27 cellular contexts compared by ENCODE assay signal in the genomic region with DNA sequence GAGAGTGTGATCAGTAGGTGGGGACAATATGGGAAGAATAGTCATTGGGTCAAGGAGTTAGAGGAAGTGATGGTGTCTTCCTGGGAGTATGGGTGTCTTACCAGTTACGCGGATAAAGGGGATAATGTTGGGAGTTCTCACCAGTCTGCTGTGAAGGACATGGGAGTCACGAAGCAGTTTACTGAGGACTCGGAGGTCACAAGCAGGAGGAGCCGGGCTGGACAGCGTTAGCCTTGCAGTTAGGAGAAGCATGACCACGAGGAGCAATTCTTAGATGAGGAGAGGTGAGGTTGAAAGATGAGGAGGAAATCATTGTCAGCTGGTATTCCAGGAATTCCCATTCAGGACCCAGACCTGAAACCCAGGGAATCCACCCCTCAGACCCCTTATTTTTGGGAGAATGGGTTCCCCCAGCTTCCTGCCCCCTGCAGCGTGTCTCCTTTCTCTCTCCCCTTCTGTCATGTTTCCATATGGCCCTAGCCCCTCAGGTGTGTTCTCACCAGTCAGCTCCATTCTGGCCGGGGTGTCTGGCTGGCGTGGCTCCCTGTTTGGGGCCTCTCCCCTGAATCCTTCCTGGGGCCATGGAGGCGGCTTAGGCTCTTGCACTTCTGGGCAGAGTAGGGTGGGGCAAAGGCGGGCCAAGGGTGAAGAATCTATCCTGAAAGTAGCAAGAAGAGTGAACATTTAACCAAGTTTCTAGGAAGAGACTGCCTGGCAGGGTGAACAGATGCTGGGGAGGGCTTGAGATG. TPM values are rescaled to one million over a fixed set of nuclear protein-coding genes. Genes with fewer than 3 reads are reported as not detected.
"Had no signal": no experiment of that assay in that cellular context is flagged by ENCODE, and none has a peak within 500 bp of the region (broad histone marks: within the 10 kb centered on the region; RNA-seq: fewer than 3 reads in every experiment).

No MANE protein-coding gene starts in this region.

- H3K27ac Mint-ChIP-seq: activated CD8-positive, alpha-beta memory T cell treated with anti-CD3 and anti-CD28 coated beads, Interleukin-2, amount 10 ng/mL, durations not matched to agents 7 days and 5 days; activated CD8-positive, alpha-beta T cell treated with anti-CD3 and anti-CD28 coated beads for 36 hours; activated naive CD4-positive, alpha-beta T cell treated with anti-CD3 and anti-CD28 coated beads, Interleukin-2, amount 50 U/mL, for 72 hours; activated T-cell treated with anti-CD3 and anti-CD28 coated beads, Interleukin-2, amount 50 U/mL, for 72 hours; natural killer cell treated with Interleukin-12 subunit alpha and Interleukin-12 subunit beta and Interleukin-15 and Interleukin-18, amount 100 ng/mL, for 72 hours; T-helper 1 cell treated with Interleukin-12 subunit alpha and Interleukin-12 subunit beta and Interleukin-4 antibody, amounts not matched to agents 30 μg/mL and 1 μg/mL, for 36 hours had no signal

- H3K4me3 ChIP-seq: breast epithelium, esophagus muscularis mucosa, heart right ventricle, left lung, lung, mucosa of descending colon, tibial nerve, vagina had no signal

- H3K9me3 ChIP-seq: breast epithelium, esophagus muscularis mucosa, heart right ventricle, left lung, mucosa of descending colon, tibial nerve, vagina had no signal

- H3K4me3 Mint-ChIP-seq: activated CD8-positive, alpha-beta memory T cell treated with anti-CD3 and anti-CD28 coated beads, Interleukin-2, amount 10 ng/mL, durations not matched to agents 7 days and 5 days; activated CD8-positive, alpha-beta T cell treated with anti-CD3 and anti-CD28 coated beads for 36 hours; activated T-cell treated with anti-CD3 and anti-CD28 coated beads, Interleukin-2, amount 50 U/mL, for 72 hours; natural killer cell treated with Interleukin-12 subunit alpha and Interleukin-12 subunit beta and Interleukin-15 and Interleukin-18, amount 100 ng/mL, for 72 hours; T-helper 1 cell treated with Interleukin-12 subunit alpha and Interleukin-12 subunit beta and Interleukin-4 antibody, amounts not matched to agents 30 μg/mL and 1 μg/mL, for 36 hours had no signal

- DNase-seq: activated CD4-positive, alpha-beta T cell treated with anti-CD3 and anti-CD28 coated beads for 1 hour; activated CD4-positive, alpha-beta T cell treated with anti-CD3 and anti-CD28 coated beads, Interleukin-2, amount 50 U/mL, for 1 hour; activated CD8-positive, alpha-beta memory T cell treated with anti-CD3 and anti-CD28 coated beads, Interleukin-2, amount 10 ng/mL, durations not matched to agents 7 days and 5 days; activated CD8-positive, alpha-beta T cell treated with anti-CD3 and anti-CD28 coated beads for 36 hours; activated naive CD4-positive, alpha-beta T cell; activated T-cell treated with anti-CD3 and anti-CD28 coated beads for 4 hours; activated T-cell treated with anti-CD3 and anti-CD28 coated beads, Interleukin-2, amount 50 U/mL, for 72 hours; central memory CD4-positive, alpha-beta T cell; foreskin melanocyte; heart right ventricle; mucosa of descending colon; right cardiac atrium; stimulated activated CD4-positive, alpha-beta T cell treated with anti-CD3 and anti-CD28 coated beads, Interleukin-2, amount 100 ng/mL, for 48 hours; stimulated activated naive CD4-positive, alpha-beta T cell treated with Interleukin-2 at 50 U/mL for 16 hours; T1000 had no signal

- H3K27ac ChIP-seq: breast epithelium, esophagus muscularis mucosa, heart right ventricle, left lung, parathyroid adenoma, tibial nerve, vagina had no signal

- H3K27me3 ChIP-seq: breast epithelium, vagina had no signal

- H3K4me1 ChIP-seq: breast epithelium had no signal

- ATAC-seq: activated CD8-positive, alpha-beta memory T cell treated with anti-CD3 and anti-CD28 coated beads, Interleukin-2, amount 10 ng/mL, durations not matched to agents 7 days and 5 days; activated CD8-positive, alpha-beta T cell treated with anti-CD3 and anti-CD28 coated beads for 36 hours; activated naive CD4-positive, alpha-beta T cell treated with anti-CD3 and anti-CD28 coated beads, Interleukin-2, amount 50 U/mL, for 72 hours; activated T-cell treated with anti-CD3 and anti-CD28 coated beads, Interleukin-2, amount 50 U/mL, for 72 hours; heart right ventricle; left lung; mucosa of descending colon; natural killer cell treated with Interleukin-12 subunit alpha and Interleukin-12 subunit beta and Interleukin-15 and Interleukin-18, amount 100 ng/mL, for 72 hours; right cardiac atrium had no signal

- H3K36me3 ChIP-seq: breast epithelium, esophagus muscularis mucosa, heart right ventricle, left lung, vagina had no signal

- H2AFZ ChIP-seq: parathyroid adenoma had no signal

- H3K36me3 Mint-ChIP-seq: activated CD8-positive, alpha-beta memory T cell treated with anti-CD3 and anti-CD28 coated beads, Interleukin-2, amount 10 ng/mL, durations not matched to agents 7 days and 5 days; activated naive CD4-positive, alpha-beta T cell treated with anti-CD3 and anti-CD28 coated beads, Interleukin-2, amount 50 U/mL, for 72 hours; natural killer cell treated with Interleukin-12 subunit alpha and Interleukin-12 subunit beta and Interleukin-15 and Interleukin-18, amount 100 ng/mL, for 72 hours had no signal

- H3K9ac ChIP-seq: parathyroid adenoma had no signal

- H3K9me3 Mint-ChIP-seq: activated CD8-positive, alpha-beta T cell treated with anti-CD3 and anti-CD28 coated beads for 36 hours; activated naive CD4-positive, alpha-beta T cell treated with anti-CD3 and anti-CD28 coated beads, Interleukin-2, amount 50 U/mL, for 72 hours; activated T-cell treated with anti-CD3 and anti-CD28 coated beads, Interleukin-2, amount 50 U/mL, for 72 hours; natural killer cell treated with Interleukin-12 subunit alpha and Interleukin-12 subunit beta and Interleukin-15 and Interleukin-18, amount 100 ng/mL, for 72 hours; T-helper 1 cell treated with Interleukin-12 subunit alpha and Interleukin-12 subunit beta and Interleukin-4 antibody, amounts not matched to agents 30 μg/mL and 1 μg/mL, for 36 hours had no signal

- H3K79me2 ChIP-seq: parathyroid adenoma had no signal

RNA-seq across cellular contexts. Expression of a gene that starts 2.1 kb away (rescaled TPM):
- total RNA-seq: activated CD8-positive, alpha-beta memory T cell treated with anti-CD3 and anti-CD28 coated beads, Interleukin-2, amount 10 ng/mL, durations not matched to agents 7 days and 5 days; activated CD8-positive, alpha-beta T cell treated with anti-CD3 and anti-CD28 coated beads for 36 hours; activated naive CD4-positive, alpha-beta T cell treated with anti-CD3 and anti-CD28 coated beads, Interleukin-2, amount 50 U/mL, for 72 hours; activated T-cell treated with anti-CD3 and anti-CD28 coated beads, Interleukin-2, amount 50 U/mL, for 72 hours; glomerular endothelial cell; myocyte; natural killer cell treated with Interleukin-12 subunit alpha and Interleukin-12 subunit beta and Interleukin-15 and Interleukin-18, amount 100 ng/mL, for 72 hours had no signal

RNA-seq across cellular contexts. Expression of a gene that starts 3.9 kb away (rescaled TPM):
- total RNA-seq: activated CD8-positive, alpha-beta memory T cell treated with anti-CD3 and anti-CD28 coated beads, Interleukin-2, amount 10 ng/mL, durations not matched to agents 7 days and 5 days; activated CD8-positive, alpha-beta T cell treated with anti-CD3 and anti-CD28 coated beads for 36 hours; natural killer cell treated with Interleukin-12 subunit alpha and Interleukin-12 subunit beta and Interleukin-15 and Interleukin-18, amount 100 ng/mL, for 72 hours had no signal
